Comparison of ENCODE assay signal across 22 cellular contexts in genomic region chr3:52782412-52783210, GRCh38. TPM values are rescaled to one million over a fixed set of nuclear protein-coding genes. Genes with fewer than 3 reads are reported as not detected.
DNase-seq lines count a peak whose midpoint lies in the region; ATAC-seq, FAIRE-seq and TF ChIP-seq lines count a peak whose summit lies in the region.
"Had no signal": no experiment of that assay in that cellular context is flagged by ENCODE, and none has a peak within 500 bp of the region (broad histone marks: within the 10 kb centered on the region; RNA-seq: fewer than 3 reads in every experiment).

No MANE protein-coding gene starts in this region.

- no peak overlapping the region for H3K27ac ChIP-seq in GM12878 (ENCODE audit: control insufficient read depth, insufficient read depth)
- H3K27ac ChIP-seq in spleen, result no peak overlapping the region
- H3K27ac ChIP-seq: A549, C4-2B, HL-60 had no signal

- ATAC-seq in left cardiac atrium, result no peak
- no peak for ATAC-seq in GM12878
- no peak for ATAC-seq in HG02973 (IDR thresholded peaks at IDR 0.05; ENCODE audit: unreplicated experiment)
- no peak for ATAC-seq in GM19467 (IDR thresholded peaks at IDR 0.05; ENCODE audit: unreplicated experiment)
- ATAC-seq: A549 had no signal

- no peak for TF ChIP-seq EP300 in GM12878 (IDR thresholded peaks at IDR 0.05; ENCODE audit: borderline replicate concordance in 1 of 2, control insufficient read depth in 1 of 2, low read depth in 2 of 2, low read length in 2 of 2)

- no peak overlapping the region for H3K4me2 ChIP-seq in GM12878 (ENCODE audit: control insufficient read depth, insufficient read depth)
- H3K4me2 ChIP-seq: A549 had no signal

- peak; percentile 54 for DNase-seq in cardiac septum (ENCODE audit: low spot score)
- DNase-seq in left cardiac atrium, result no peak
- DNase-seq in GM12878 (ENCODE audit: low read depth, low spot score), result no peak
- peak; percentile 64 for DNase-seq in mesenteric fat pad (ENCODE audit: low spot score)
- DNase-seq in spleen, result peak; percentile 46
- DNase-seq in iPS-NIHi11 (ENCODE audit: low spot score), result no peak
- DNase-seq: DMS 273 treated with DMSO at 0.1 percent for 48 hours; GF-D8; NCI-H1417; NCI-H187 treated with DMSO at 0.1 percent for 48 hours; NCI-H526 treated with DMSO at 0.1 percent for 48 hours; NK-92 treated with Interleukin-12 subunit alpha and Interleukin-12 subunit beta, amount 100 ng/mL, for 24 hours; OCI-M1; RPMI8226 had no signal

- H3K4me3 ChIP-seq in GM12878 (no peak overlapping the region), spleen (no peak overlapping the region)
- H3K4me3 ChIP-seq: A549, HAP-1 had no signal

- H3K36me3 ChIP-seq in GM12878 (ENCODE audit: control insufficient read depth in 2 of 2, insufficient read depth in 2 of 2, low read length in 1 of 2) (no peaks in the 10 kb centered on the region), spleen (no peaks in the 10 kb centered on the region)
- H3K36me3 ChIP-seq: HAP-1 had no signal

- peaks cover 11% of the 10 kb centered on the region for H3K4me1 ChIP-seq in GM12878 (ENCODE audit: control insufficient read depth, insufficient read depth, low read length)
- H3K4me1 ChIP-seq in spleen, result peaks cover 0 to 13% (median 7%) of the 10 kb centered on the region in 6 donors
- H3K4me1 ChIP-seq: A549, HAP-1 had no signal

- H3K79me2 ChIP-seq in GM12878 (ENCODE audit: control insufficient read depth, insufficient read depth, low read length), result no peaks in the 10 kb centered on the region

- CTCF ChIA-PET in GM12878 (lab: Yijun Ruan, JAX), result interaction anchor here (1.3 to 1.4 kb wide), 2 partner anchors 11 to 41 kb away, joined by 3 read pairs; no protein-coding TSS in a partner anchor

- WGBS in GM12878 (ENCODE audit: insufficient coverage, insufficient replicate concordance, low lambda C conversion rate, missing lambda C conversion rate), result 56% methylated on average over 12 of the region's 12 CpGs
- WGBS in spleen, 5 donors, result 74 to 85% (median 78%) methylated on average over 12 of the region's 12 CpGs

- TF ChIP-seq POLR2A in GM12878 (IDR thresholded peaks at IDR 0.05; ENCODE audit: low read depth, low read length) (no peak), spleen (IDR thresholded peaks at IDR 0.05) (no peak)

- no TSS peak for BruUV-seq in GM12878 (replicated peaks; lab: Mats Ljungman, UMichigan)

- intact Hi-C loops in cardiac septum (cut with DNase I) (no loop called here), left cardiac atrium (cut with DNase I) (no loop called here), GM12878 (cut with micrococcal nuclease; ENCODE audit: unreplicated experiment) (no loop called here), spleen (cut with DNase I; ENCODE audit: low total_unique reads) (no loop called here)

- H3K27me3 ChIP-seq in GM12878 (replicated peaks in 1 of 2; ENCODE audit: control insufficient read depth in 2 of 2, insufficient read depth in 2 of 2, low read length in 1 of 2) (no peaks in the 10 kb centered on the region; a peak in 1 of 4 replicates), spleen (replicated peaks in 1 of 7) (no peaks in the 10 kb centered on the region)

- in situ Hi-C loops in GM12878 (cut with MboI), result no loop called here

- no peak overlapping the region for H2AFZ ChIP-seq in GM12878 (ENCODE audit: control insufficient read depth, low read depth, low read length)

- RAD21 ChIA-PET in GM12878 (lab: Charles Lee; ENCODE audit: unreplicated experiment), result no interaction called here

- no peaks in the 10 kb centered on the region for H4K20me1 ChIP-seq in GM12878 (ENCODE audit: control insufficient read depth, insufficient read depth)

- no peak for TF ChIP-seq RAD21 in GM12878 (IDR thresholded peaks at IDR 0.05; ENCODE audit: insufficient read depth, low read depth, low read length)

- H3K9me3 ChIP-seq in GM12878 (replicated peaks; ENCODE audit: control insufficient read depth, insufficient read depth, low read length) (no peaks in the 10 kb centered on the region), spleen (no peaks in the 10 kb centered on the region)
- H3K9me3 ChIP-seq: A549, HAP-1 had no signal

- SMC1A ChIA-PET in GM12878 (lab: Charles Lee; ENCODE audit: uncharacterized antibody, unreplicated experiment), result no interaction called here

- POLR2A ChIA-PET in GM12878 (lab: Charles Lee), result no interaction called here

- no peak for FAIRE-seq in GM12878 (lab: Jason Lieb, UNC)
- FAIRE-seq: A549, HTR-8/SVneo had no signal

- TF ChIP-seq CTCF in GM12878 (IDR thresholded peaks at IDR 0.05 in 2 of 3, conservative IDR thresholded peaks at IDR 0.05 in 1 of 3; ENCODE audit: control insufficient read depth in 2 of 3, extremely low read depth in 1 of 3, insufficient read depth in 1 of 3, low read depth in 3 of 3, low read length in 3 of 3), result no peak
- TF ChIP-seq CTCF in spleen (IDR thresholded peaks at IDR 0.05 in 8 of 11, conservative IDR thresholded peaks at IDR 0.05 in 3 of 11), result no peak

- H3K9ac ChIP-seq in GM12878 (ENCODE audit: control insufficient read depth, insufficient read depth, low read length), result no peak overlapping the region

RNA-seq across cellular contexts. Expression of gene ITIH1, which starts 5.2 kb away (rescaled TPM):
- 0.35 TPM for total RNA-seq in cardiac septum
- not detected for total RNA-seq in left cardiac atrium
- 1.7 and 2.9 TPM in 2 replicates for total RNA-seq in GM12878 (2013; cell fraction: nucleolus; rRNA removed)
- total RNA-seq in GM12878 (2014; rRNA removed), result not detected in 2 replicates
- total RNA-seq in GM12878 (2014; rRNA removed; fragmentation: Illumina TruSeq; extraction: Trizol), result not detected in 2 replicates
- 0.16 and 0.33 TPM in 2 replicates for total RNA-seq in GM12878 (2021)
- polyA plus RNA-seq in GM12878 (2011; ENCODE audit: low read depth), result not detected
- polyA plus RNA-seq in GM12878 (2011; rRNA removed), result 0.30 and 0.64 TPM in 2 replicates
- polyA plus RNA-seq in GM12878 (2011; cell fraction: cytosol; rRNA removed), result 0.27 and 0.53 TPM in 2 replicates
- 2.0 and 5.1 TPM in 2 replicates for polyA plus RNA-seq in GM12878 (2011; cell fraction: nucleus; rRNA removed)
- polyA plus RNA-seq in GM12878 (2012), result 0.34 and 0.48 TPM in 2 replicates
- not detected in 2 replicates for polyA plus RNA-seq in GM12878 (2014; fragmentation: Illumina TruSeq; extraction: Trizol)
- not detected for polyA plus RNA-seq in GM12878 (2014; fragmentation: Nextera tagmentation; extraction: Ambion mirVana)
- polyA plus RNA-seq in GM12878 (2014; rRNA removed), result 0.43 and 0.44 TPM in 2 replicates
- not detected for polyA plus RNA-seq in GM12878 (2016; fragmentation: Nextera tagmentation; extraction: Ambion mirVana)
- polyA minus RNA-seq in GM12878 (2011; rRNA and poly(A)+ RNA removed), result 0.44 and 4.5 TPM in 2 replicates
- not detected in 2 replicates for polyA minus RNA-seq in GM12878 (2011; cell fraction: cytosol; rRNA and poly(A)+ RNA removed)
- 0.29 and 1.6 TPM in 2 replicates for polyA minus RNA-seq in GM12878 (2011; cell fraction: nucleus; rRNA and poly(A)+ RNA removed)
- total RNA-seq in mesenteric fat pad, result not detected
- 1 to 10 TPM in 4 of 7 donors, under 1 TPM in 3; 0.65 to 4.0 (median 1.5) TPM for total RNA-seq in spleen
- polyA plus RNA-seq in spleen, result 10 to 100 TPM in 1 of 3 donors, 1 to 10 TPM in 2; 4.4 to 11.4 (median 5.9) TPM
- total RNA-seq: Daoy had no signal
- polyA plus RNA-seq: A549 had no signal

RNA-seq across cellular contexts. Expression of gene NEK4, which starts 11.9 kb away (rescaled TPM):
- total RNA-seq in cardiac septum (17.1 TPM), left cardiac atrium (10 to 100 TPM; 14.8 to 16.9 TPM), GM12878 (2014; rRNA removed) (23.5 and 29.1 TPM in 2 replicates), GM12878 (2014; rRNA removed; fragmentation: Illumina TruSeq; extraction: Trizol) (24.4 and 24.8 TPM in 2 replicates), GM12878 (2021) (22.7 and 22.9 TPM in 2 replicates), mesenteric fat pad (18.1 TPM), spleen (10 to 100 TPM; 17.4 to 28.0 (median 26.3) TPM)
- 41.1 and 42.4 TPM in 2 replicates for total RNA-seq in GM12878 (2013; cell fraction: nucleolus; rRNA removed)
- 4.0 TPM for polyA plus RNA-seq in GM12878 (2011; ENCODE audit: low read depth)
- polyA plus RNA-seq in GM12878 (2011; rRNA removed) (17.2 TPM in 2 replicates), GM12878 (2014; fragmentation: Illumina TruSeq; extraction: Trizol) (15.9 and 19.1 TPM in 2 replicates), GM12878 (2014; fragmentation: Nextera tagmentation; extraction: Ambion mirVana) (1 to 10 TPM; 7.0 to 8.8 TPM), GM12878 (2014; rRNA removed) (11.4 and 12.5 TPM in 2 replicates), GM12878 (2016; fragmentation: Nextera tagmentation; extraction: Ambion mirVana) (10 to 100 TPM; 15.1 to 15.6 TPM), spleen (1 to 10 TPM; 3.2 to 5.5 (median 4.9) TPM)
- 11.1 and 11.5 TPM in 2 replicates for polyA plus RNA-seq in GM12878 (2011; cell fraction: cytosol; rRNA removed)
- 9.8 and 10.6 TPM in 2 replicates for polyA plus RNA-seq in GM12878 (2011; cell fraction: nucleus; rRNA removed)
- 6.5 and 7.4 TPM in 2 replicates for polyA plus RNA-seq in GM12878 (2012)
- polyA minus RNA-seq in GM12878 (2011; rRNA and poly(A)+ RNA removed), result 18.1 and 26.6 TPM in 2 replicates
- 8.8 and 12.8 TPM in 2 replicates for polyA minus RNA-seq in GM12878 (2011; cell fraction: cytosol; rRNA and poly(A)+ RNA removed)
- 9.9 and 12.1 TPM in 2 replicates for polyA minus RNA-seq in GM12878 (2011; cell fraction: nucleus; rRNA and poly(A)+ RNA removed)

RNA-seq across cellular contexts. Expression of gene ITIH3, which starts 12.0 kb away (rescaled TPM):
- total RNA-seq in cardiac septum, result 0.78 TPM
- total RNA-seq in left cardiac atrium, result under 1 TPM; 0.55 to 0.62 TPM
- total RNA-seq in GM12878 (2013; cell fraction: nucleolus; rRNA removed), result not detected in 2 replicates
- 0.17 TPM in 1 of 2 replicates, not detected in the other for total RNA-seq in GM12878 (2014; rRNA removed)
- total RNA-seq in GM12878 (2014; rRNA removed; fragmentation: Illumina TruSeq; extraction: Trizol), result not detected in 2 replicates
- total RNA-seq in GM12878 (2021), result 0.15 and 0.27 TPM in 2 replicates
- polyA plus RNA-seq in GM12878 (2011; ENCODE audit: low read depth), result not detected
- polyA plus RNA-seq in GM12878 (2011; rRNA removed), result not detected in 2 replicates
- polyA plus RNA-seq in GM12878 (2011; cell fraction: cytosol; rRNA removed), result not detected in 2 replicates
- polyA plus RNA-seq in GM12878 (2011; cell fraction: nucleus; rRNA removed), result 0.12 and 0.39 TPM in 2 replicates
- polyA plus RNA-seq in GM12878 (2012), result 0.25 TPM in 1 of 2 replicates, not detected in the other
- polyA plus RNA-seq in GM12878 (2014; fragmentation: Illumina TruSeq; extraction: Trizol), result 0.07 TPM in 1 of 2 replicates, not detected in the other
- not detected for polyA plus RNA-seq in GM12878 (2014; fragmentation: Nextera tagmentation; extraction: Ambion mirVana)
- 0.03 TPM in 1 of 2 replicates, not detected in the other for polyA plus RNA-seq in GM12878 (2014; rRNA removed)
- polyA plus RNA-seq in GM12878 (2016; fragmentation: Nextera tagmentation; extraction: Ambion mirVana), result not detected
- not detected in 2 replicates for polyA minus RNA-seq in GM12878 (2011; rRNA and poly(A)+ RNA removed)
- not detected in 2 replicates for polyA minus RNA-seq in GM12878 (2011; cell fraction: cytosol; rRNA and poly(A)+ RNA removed)
- polyA minus RNA-seq in GM12878 (2011; cell fraction: nucleus; rRNA and poly(A)+ RNA removed), result not detected in 2 replicates
- 0.71 TPM for total RNA-seq in mesenteric fat pad
- 10 to 100 TPM in 6 of 7 donors, 1 to 10 TPM in 1; 8.0 to 53.7 (median 17.6) TPM for total RNA-seq in spleen
- polyA plus RNA-seq in spleen, result 10 to 100 TPM; 12.4 to 44.4 (median 15.2) TPM
- total RNA-seq: Daoy had no signal

RNA-seq across cellular contexts. Expression of gene ITIH4, which starts 47.9 kb away (rescaled TPM):
- total RNA-seq in cardiac septum (3.2 TPM), left cardiac atrium (1 to 10 TPM; 5.2 to 7.0 TPM), GM12878 (2014; rRNA removed) (1.4 and 2.2 TPM in 2 replicates), GM12878 (2014; rRNA removed; fragmentation: Illumina TruSeq; extraction: Trizol) (1.6 and 1.8 TPM in 2 replicates), GM12878 (2021) (3.9 and 5.4 TPM in 2 replicates), mesenteric fat pad (4.3 TPM), spleen (10 to 100 TPM in 6 of 7 donors, 1 to 10 TPM in 1; 9.9 to 27.4 (median 20.1) TPM)
- 4.1 and 7.5 TPM in 2 replicates for total RNA-seq in GM12878 (2013; cell fraction: nucleolus; rRNA removed)
- 0.85 TPM for polyA plus RNA-seq in GM12878 (2011; ENCODE audit: low read depth)
- polyA plus RNA-seq in GM12878 (2011; rRNA removed) (0.71 and 1.3 TPM in 2 replicates), GM12878 (2014; fragmentation: Illumina TruSeq; extraction: Trizol) (1.2 and 3.1 TPM in 2 replicates), GM12878 (2014; fragmentation: Nextera tagmentation; extraction: Ambion mirVana) (1 to 10 TPM in 1 of 2 experiments, under 1 TPM in 1; 0.69 to 1.2 TPM), GM12878 (2014; rRNA removed) (3.8 and 4.1 TPM in 2 replicates), GM12878 (2016; fragmentation: Nextera tagmentation; extraction: Ambion mirVana) (1 to 10 TPM in 1 of 2 experiments, under 1 TPM in 1; 0.64 to 1.3 TPM), spleen (10 to 100 TPM; 10.4 to 54.2 (median 30.3) TPM)
- 0.42 and 0.67 TPM in 2 replicates for polyA plus RNA-seq in GM12878 (2011; cell fraction: cytosol; rRNA removed)
- 12.6 and 13.1 TPM in 2 replicates for polyA plus RNA-seq in GM12878 (2011; cell fraction: nucleus; rRNA removed)
- polyA plus RNA-seq in GM12878 (2012), result 1.2 and 2.8 TPM in 2 replicates
- polyA minus RNA-seq in GM12878 (2011; rRNA and poly(A)+ RNA removed), result 2.2 and 2.6 TPM in 2 replicates
- 3.0 TPM in 1 of 2 replicates, not detected in the other for polyA minus RNA-seq in GM12878 (2011; cell fraction: cytosol; rRNA and poly(A)+ RNA removed)
- 2.5 and 7.2 TPM in 2 replicates for polyA minus RNA-seq in GM12878 (2011; cell fraction: nucleus; rRNA and poly(A)+ RNA removed)

RNA-seq across cellular contexts. Expression of gene MUSTN1, which starts 52.2 kb away (rescaled TPM):
- total RNA-seq in cardiac septum, result 15.9 TPM
- total RNA-seq in left cardiac atrium, result 10 to 100 TPM; 14.8 to 33.4 TPM
- 1.2 TPM in 1 of 2 replicates, not detected in the other for total RNA-seq in GM12878 (2013; cell fraction: nucleolus; rRNA removed)
- 1.1 and 2.5 TPM in 2 replicates for total RNA-seq in GM12878 (2014; rRNA removed)
- 1.0 TPM in 2 replicates for total RNA-seq in GM12878 (2014; rRNA removed; fragmentation: Illumina TruSeq; extraction: Trizol)
- 0.51 and 1.2 TPM in 2 replicates for total RNA-seq in GM12878 (2021)
- 1.7 TPM for polyA plus RNA-seq in GM12878 (2011; ENCODE audit: low read depth)
- 0.35 TPM in 1 of 2 replicates, not detected in the other for polyA plus RNA-seq in GM12878 (2011; rRNA removed)
- polyA plus RNA-seq in GM12878 (2011; cell fraction: cytosol; rRNA removed), result 0.70 and 1.8 TPM in 2 replicates
- polyA plus RNA-seq in GM12878 (2011; cell fraction: nucleus; rRNA removed), result 18.4 and 19.6 TPM in 2 replicates
- 1.1 and 1.4 TPM in 2 replicates for polyA plus RNA-seq in GM12878 (2012)
- 0.57 and 2.5 TPM in 2 replicates for polyA plus RNA-seq in GM12878 (2014; fragmentation: Illumina TruSeq; extraction: Trizol)
- 1 to 10 TPM; 1.3 TPM for polyA plus RNA-seq in GM12878 (2014; fragmentation: Nextera tagmentation; extraction: Ambion mirVana)
- polyA plus RNA-seq in GM12878 (2014; rRNA removed), result 1.7 and 4.5 TPM in 2 replicates
- not detected for polyA plus RNA-seq in GM12878 (2016; fragmentation: Nextera tagmentation; extraction: Ambion mirVana)
- polyA minus RNA-seq in GM12878 (2011; rRNA and poly(A)+ RNA removed), result 0.46 TPM in 1 of 2 replicates, not detected in the other
- polyA minus RNA-seq in GM12878 (2011; cell fraction: cytosol; rRNA and poly(A)+ RNA removed), result not detected in 2 replicates
- polyA minus RNA-seq in GM12878 (2011; cell fraction: nucleus; rRNA and poly(A)+ RNA removed), result 0.97 and 1.7 TPM in 2 replicates
- total RNA-seq in mesenteric fat pad, result 2.4 TPM
- total RNA-seq in spleen, result 1 to 10 TPM in 5 of 7 donors, not detected in 2; 2.5 to 6.8 (median 3.4) TPM
- polyA plus RNA-seq in spleen, result 10 to 100 TPM; 10.0 to 17.8 (median 16.1) TPM
- total RNA-seq: Daoy had no signal
- polyA plus RNA-seq: A549 had no signal

Comparison
In these comparisons a context has a peak if more than half of its experiments do, and no peak if none do; other contexts are left out.
1. DNase-seq: peak in cardiac septum (single experiment), mesenteric fat pad (single experiment) and spleen (single experiment); none in left cardiac atrium (single experiment), GM12878 (single experiment) and iPS-NIHi11 (single experiment).